33 cellular contexts compared by ENCODE assay signal in the genomic region with DNA sequence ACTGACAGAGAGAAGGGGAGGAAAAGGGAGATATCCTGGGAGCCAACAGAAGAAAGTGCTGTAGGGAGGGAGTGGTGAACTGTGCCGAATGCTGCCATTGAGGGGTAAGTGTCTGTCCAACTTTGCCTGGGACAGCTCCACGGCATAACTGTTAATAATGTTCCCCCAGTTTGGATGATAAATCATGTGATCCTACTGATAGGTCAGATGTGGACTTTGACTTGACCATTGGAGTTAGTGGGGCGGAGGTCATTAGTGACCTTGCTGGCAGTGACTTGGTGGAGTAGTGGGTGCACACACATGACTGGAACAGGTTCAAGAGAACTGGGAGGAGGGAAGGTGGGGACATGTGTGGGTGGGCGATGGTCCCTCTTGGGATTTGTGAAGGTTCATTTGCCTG. TPM values are rescaled to one million over a fixed set of nuclear protein-coding genes. Genes with fewer than 3 reads are reported as not detected.
"Had no signal": no experiment of that assay in that cellular context is flagged by ENCODE, and none has a peak within 500 bp of the region (broad histone marks: within the 10 kb centered on the region; RNA-seq: fewer than 3 reads in every experiment).

No MANE protein-coding gene starts in this region.

- H3K9me3 ChIP-seq: body of pancreas, colonic mucosa, esophagus squamous epithelium, gastroesophageal sphincter, heart right ventricle had no signal

- DNase-seq: activated B cell treated with CpG ODN at 0.5 μM for 24 hours; activated CD4-positive, alpha-beta memory T cell treated with anti-CD3 and anti-CD28 coated beads, Interleukin-2, amount 10 ng/mL, durations not matched to agents 7 days and 5 days; activated CD4-positive, alpha-beta T cell treated with anti-CD3 and anti-CD28 coated beads, Interleukin-2, amount 10 ng/mL, durations not matched to agents 7 days and 5 days; activated CD4-positive, alpha-beta T cell treated with anti-CD3 and anti-CD28 coated beads, Interleukin-2, amount 50 U/mL, for 4 hours; activated CD8-positive, alpha-beta memory T cell treated with anti-CD3 and anti-CD28 coated beads for 24 hours; activated effector memory CD4-positive, alpha-beta T cell treated with Interleukin-2 at 50 U/mL for 16 hours; activated gamma-delta T cell treated with Interleukin-2 at 50 U/mL for 16 hours; activated naive CD4-positive, alpha-beta T cell treated with anti-CD3 and anti-CD28 coated beads, Interleukin-2, amount 50 U/mL, for 16 hours; activated naive CD4-positive, alpha-beta T cell treated with Interleukin-2 at 50 U/mL for 16 hours; activated T-cell treated with anti-CD3 and anti-CD28 coated beads, Interleukin-2, amount 50 U/mL, for 4 hours; amniotic stem cell; aorta; body of pancreas; central memory CD4-positive, alpha-beta T cell; cerebellar nuclear complex; colonic mucosa; effector CD8-positive, alpha-beta T cell; esophagus squamous epithelium; foreskin melanocyte; heart right ventricle; T-helper 1 cell; T-helper 17 cell; T1000; WERI-Rb-1 had no signal

- H3K36me3 ChIP-seq: cardiac muscle cell, colonic mucosa, esophagus squamous epithelium, gastroesophageal sphincter, heart right ventricle, WERI-Rb-1 had no signal

- FAIRE-seq: endometrium, endothelial cell of umbilical vein had no signal

- H3K4me3 ChIP-seq: body of pancreas, cardiac muscle cell, colonic mucosa, esophagus squamous epithelium, gastroesophageal sphincter, heart right ventricle had no signal

- H3K4me1 ChIP-seq: body of pancreas, colonic mucosa had no signal

- ATAC-seq: activated CD4-positive, CD25-positive, alpha-beta regulatory T cell treated with anti-CD3 and anti-CD28 coated beads, Interleukin-2, amount 50 U/mL, for 24 hours; activated T-cell treated with anti-CD3 and anti-CD28 coated beads, Interleukin-2, amount 50 U/mL, for 4 hours; activated T-helper 17 cell treated with anti-CD3 and anti-CD28 coated beads, Interleukin-2, amount 50 U/mL, for 72 hours; body of pancreas; gastroesophageal sphincter; heart right ventricle; T-helper 17 cell had no signal

- H3K27me3 ChIP-seq: body of pancreas, colonic mucosa had no signal

- H3K27ac ChIP-seq: body of pancreas, cardiac muscle cell, colonic mucosa, epithelial cell of prostate, esophagus squamous epithelium, gastroesophageal sphincter, heart right ventricle, WERI-Rb-1 had no signal

RNA-seq across cellular contexts. Expression of a gene that starts 50.4 kb away (rescaled TPM):
- total RNA-seq: activated CD4-positive, alpha-beta memory T cell treated with anti-CD3 and anti-CD28 coated beads, Interleukin-2, amount 10 ng/mL, durations not matched to agents 7 days and 5 days; activated CD4-positive, alpha-beta T cell treated with anti-CD3 and anti-CD28 coated beads, Interleukin-2, amount 10 ng/mL, durations not matched to agents 7 days and 5 days; activated T-cell treated with anti-CD3 and anti-CD28 coated beads, Interleukin-2, amount 50 U/mL, for 4 hours; activated T-helper 17 cell treated with anti-CD3 and anti-CD28 coated beads, Interleukin-2, amount 50 U/mL, for 72 hours; aorta; cardiac muscle cell; endothelial cell of umbilical vein; fibroblast of lung; fibroblast of villous mesenchyme; T-helper 17 cell had no signal
- polyA plus RNA-seq: aorta, cardiac muscle cell, endothelial cell of umbilical vein, fibroblast of lung had no signal
